Comparison of ENCODE assay signal across 8 cellular contexts in genomic region chr3:160449660-160450598, GRCh38.
DNase-seq lines count a peak whose midpoint lies in the region; ATAC-seq and TF ChIP-seq lines count a peak whose summit lies in the region.

A gene with protein sequence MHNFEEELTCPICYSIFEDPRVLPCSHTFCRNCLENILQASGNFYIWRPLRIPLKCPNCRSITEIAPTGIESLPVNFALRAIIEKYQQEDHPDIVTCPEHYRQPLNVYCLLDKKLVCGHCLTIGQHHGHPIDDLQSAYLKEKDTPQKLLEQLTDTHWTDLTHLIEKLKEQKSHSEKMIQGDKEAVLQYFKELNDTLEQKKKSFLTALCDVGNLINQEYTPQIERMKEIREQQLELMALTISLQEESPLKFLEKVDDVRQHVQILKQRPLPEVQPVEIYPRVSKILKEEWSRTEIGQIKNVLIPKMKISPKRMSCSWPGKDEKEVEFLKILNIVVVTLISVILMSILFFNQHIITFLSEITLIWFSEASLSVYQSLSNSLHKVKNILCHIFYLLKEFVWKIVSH (minus strand): TSS chr3:160449786. CDS start chr3:160439183, 10,603 bp downstream.

- TF ChIP-seq CTCF in astrocyte of the spinal cord (IDR thresholded peaks at IDR 0.05; ENCODE audit: low read depth, low read length) (peak; percentile 0), retinal pigment epithelial cell (conservative IDR thresholded peaks at IDR 0.05; ENCODE audit: low read depth, low read length) (peak; percentile 3)

- peak; percentile 97 for ATAC-seq in GM21717 (IDR thresholded peaks at IDR 0.05; ENCODE audit: unreplicated experiment)

- DNase-seq in DMS 273 treated with DMSO at 0.1 percent for 48 hours (lab: John Stamatoyannopoulos, UW): peak; percentile 22
- peak; percentile 70 for DNase-seq in KG1 (lab: John Stamatoyannopoulos, UW)
- DNase-seq in T-helper 2 cell: peak; percentile 92 to 99 (median 96)
- DNase-seq in astrocyte of the spinal cord (ENCODE audit: low read depth, low spot score): peak; percentile 99
- peak in 45 of 51 donors; percentile 11 to 86 (median 65) for DNase-seq in hypothalamus (lab: John Stamatoyannopoulos, UW)
- peak; percentile 95 for DNase-seq in retinal pigment epithelial cell (ENCODE audit: low read depth)
- DNase-seq in NCI-H446 (lab: John Stamatoyannopoulos, UW): no peak

- in situ Hi-C loops in astrocyte of the spinal cord (cut with HindIII; ENCODE audit: low sequenced_read_pairs): no loop called here

- H3K4me3 ChIP-seq in astrocyte of the spinal cord (ENCODE audit: low read depth, low read length) (peak within 1 kb of the TSS; percentile 82), retinal pigment epithelial cell (ENCODE audit: low read length) (peak within 1 kb of the TSS; percentile 87)

Comparison
In these comparisons a context has a peak if more than half of its experiments do, and no peak if none do; other contexts are left out.
1. DNase-seq: peak in DMS 273 treated with DMSO at 0.1 percent for 48 hours (single experiment), KG1 (single experiment), T-helper 2 cell (5 of 5), astrocyte of the spinal cord (single experiment), hypothalamus (45 of 51) and retinal pigment epithelial cell (single experiment); none in NCI-H446 (0 of 2).